21 cellular contexts compared by ENCODE assay signal in genomic region chr1:111370871-111371270, GRCh38.
"Had no signal": no experiment of that assay in that cellular context is flagged by ENCODE, and none has a peak within 500 bp of the region (broad histone marks: within the 10 kb centered on the region; RNA-seq: fewer than 3 reads in every experiment).

No MANE protein-coding gene starts in this region.

- DNase-seq: KBM-7, MG63, NCI-H1092, NCI-H1105 treated with DMSO at 0.1 percent for 48 hours, NCI-H1417 treated with DMSO at 0.1 percent for 48 hours, NCI-H146, NCI-H1694 treated with DMSO at 0.1 percent for 48 hours, NCI-H1930, NCI-H2081, NCI-H2171, NCI-H226, NCI-H446, NCI-H510A, NCI-H524 treated with DMSO at 0.1 percent for 48 hours, NCI-H69, NCI-H774, Right ventricle myocardium superior, RPMI8226, SIG-M5 had no signal

- H3K4me3 ChIP-seq: MG63, SJSA1, SK-N-MC had no signal
